Comparison of ENCODE assay signal across 27 cellular contexts in the genomic region with DNA sequence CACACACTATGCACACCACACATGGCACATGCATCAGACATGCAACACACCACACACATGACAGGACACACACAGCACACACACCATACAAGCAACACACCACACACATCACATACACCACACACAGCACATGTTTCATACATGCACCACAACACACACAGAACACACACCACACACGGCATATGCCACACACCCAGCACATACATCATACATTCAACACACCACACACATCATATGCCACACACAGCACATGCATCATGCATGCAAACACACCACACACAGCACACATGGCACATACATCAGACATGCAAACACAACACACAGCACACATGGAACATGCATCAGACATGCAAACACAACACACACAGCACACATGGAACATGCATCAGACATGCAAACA.
"Had no signal": no experiment of that assay in that cellular context is flagged by ENCODE, and none has a peak within 500 bp of the region (broad histone marks: within the 10 kb centered on the region; RNA-seq: fewer than 3 reads in every experiment).

No MANE protein-coding gene starts in this region.

- H3K36me3 ChIP-seq: neutrophil, ovary, thoracic aorta, upper lobe of left lung had no signal

- FAIRE-seq: colon, endometrium, frontal cortex, small intestine had no signal

- ATAC-seq: activated CD4-positive, alpha-beta T cell treated with anti-CD3 and anti-CD28 coated beads for 36 hours; activated T-cell treated with anti-CD3 and anti-CD28 coated beads, Interleukin-2, amount 50 U/mL, for 72 hours; naive thymus-derived CD8-positive, alpha-beta T cell; sciatic nerve; stimulated activated effector memory CD8-positive, alpha-beta T cell treated with anti-CD3 and anti-CD28 coated beads, Interleukin-12 subunit alpha, Interleukin-12 subunit beta, amount 100 ng/mL, for 72 hours; T-cell had no signal

- H3K4me1 ChIP-seq: upper lobe of left lung had no signal

- H3K9me3 ChIP-seq: neutrophil, ovary, thoracic aorta, upper lobe of left lung had no signal

- H3K4me1 Mint-ChIP-seq: activated B cell treated with CpG ODN at 0.5 μM for 24 hours; activated CD4-positive, alpha-beta T cell treated with anti-CD3 and anti-CD28 coated beads for 36 hours; activated naive CD8-positive, alpha-beta T cell treated with anti-CD3 and anti-CD28 coated beads for 36 hours; immature natural killer cell; stimulated activated effector memory CD8-positive, alpha-beta T cell treated with anti-CD3 and anti-CD28 coated beads, Interleukin-12 subunit alpha, Interleukin-12 subunit beta, amount 100 ng/mL, for 72 hours; T-cell had no signal

- DNase-seq: activated B cell treated with CpG ODN at 0.5 μM for 24 hours; activated CD4-positive, alpha-beta T cell treated with anti-CD3 and anti-CD28 coated beads for 36 hours; activated CD4-positive, alpha-beta T cell treated with anti-CD3 and anti-CD28 coated beads, Interleukin-2, amount 50 U/mL, for 4 hours; activated naive CD4-positive, alpha-beta T cell; activated naive CD8-positive, alpha-beta T cell treated with anti-CD3 and anti-CD28 coated beads for 36 hours; activated T-cell treated with anti-CD3 and anti-CD28 coated beads for 4 hours; activated T-cell treated with anti-CD3 and anti-CD28 coated beads, Interleukin-2, amount 50 U/mL, for 72 hours; amniotic stem cell; effector CD8-positive, alpha-beta T cell; hippocampal formation; immature natural killer cell; naive thymus-derived CD8-positive, alpha-beta T cell; ovary; small intestine; stimulated activated CD4-positive, alpha-beta T cell treated with anti-CD3 and anti-CD28 coated beads, Interleukin-4, amount 100 ng/mL, for 24 hours; T-cell; upper lobe of left lung had no signal

- H3K36me3 Mint-ChIP-seq: activated naive CD8-positive, alpha-beta T cell treated with anti-CD3 and anti-CD28 coated beads for 36 hours; immature natural killer cell; memory B cell; naive thymus-derived CD8-positive, alpha-beta T cell; stimulated activated effector memory CD8-positive, alpha-beta T cell treated with anti-CD3 and anti-CD28 coated beads, Interleukin-12 subunit alpha, Interleukin-12 subunit beta, amount 100 ng/mL, for 72 hours; T-cell had no signal

- H3K27ac Mint-ChIP-seq: activated B cell treated with CpG ODN at 0.5 μM for 24 hours; activated CD4-positive, alpha-beta T cell treated with anti-CD3 and anti-CD28 coated beads for 36 hours; activated naive CD8-positive, alpha-beta T cell treated with anti-CD3 and anti-CD28 coated beads for 36 hours; activated T-cell treated with anti-CD3 and anti-CD28 coated beads, Interleukin-2, amount 50 U/mL, for 72 hours; immature natural killer cell; memory B cell; naive thymus-derived CD8-positive, alpha-beta T cell; progenitor cell of endocrine pancreas; stimulated activated effector memory CD8-positive, alpha-beta T cell treated with anti-CD3 and anti-CD28 coated beads, Interleukin-12 subunit alpha, Interleukin-12 subunit beta, amount 100 ng/mL, for 72 hours; stimulated activated naive CD8-positive, alpha-beta T cell treated with anti-CD3 and anti-CD28 coated beads, Interleukin-15, Interleukin-2, amounts not matched to agents 100 ng/mL and 50 ng/mL, for 24 hours; T-cell had no signal

- H3K9me3 Mint-ChIP-seq: activated B cell treated with CpG ODN at 0.5 μM for 24 hours; activated naive CD8-positive, alpha-beta T cell treated with anti-CD3 and anti-CD28 coated beads for 36 hours had no signal

- H3K4me3 Mint-ChIP-seq: activated B cell treated with CpG ODN at 0.5 μM for 24 hours; activated CD4-positive, alpha-beta T cell treated with anti-CD3 and anti-CD28 coated beads for 36 hours; activated naive CD8-positive, alpha-beta T cell treated with anti-CD3 and anti-CD28 coated beads for 36 hours; activated T-cell treated with anti-CD3 and anti-CD28 coated beads, Interleukin-2, amount 50 U/mL, for 72 hours; immature natural killer cell; memory B cell; naive thymus-derived CD8-positive, alpha-beta T cell; stimulated activated effector memory CD8-positive, alpha-beta T cell treated with anti-CD3 and anti-CD28 coated beads, Interleukin-12 subunit alpha, Interleukin-12 subunit beta, amount 100 ng/mL, for 72 hours; stimulated activated naive CD8-positive, alpha-beta T cell treated with anti-CD3 and anti-CD28 coated beads, Interleukin-15, Interleukin-2, amounts not matched to agents 100 ng/mL and 50 ng/mL, for 24 hours; T-cell had no signal

- H3K4me3 ChIP-seq: ovary, thoracic aorta, upper lobe of left lung had no signal

- H3K27ac ChIP-seq: neutrophil, ovary, thoracic aorta, upper lobe of left lung had no signal

- H3K27me3 ChIP-seq: ovary, upper lobe of left lung had no signal
